In genomic region chr1:208670778-208671177, GRCh38 we compare ENCODE assay signal across 7 cellular contexts.
"Had no signal": no experiment of that assay in that cellular context is flagged by ENCODE, and none has a peak within 500 bp of the region (broad histone marks: within the 10 kb centered on the region; RNA-seq: fewer than 3 reads in every experiment).

No MANE protein-coding gene starts in this region.

- H3K27ac Mint-ChIP-seq: HFFc6 had no signal

- H3K4me1 ChIP-seq: HAP-1 had no signal

- H3K4me3 ChIP-seq: GM23248, HAP-1 had no signal

- H3K36me3 ChIP-seq: HAP-1 had no signal

- DNase-seq: GM23248, GOT3, H7, HFFc6 had no signal

- H3K27me3 Mint-ChIP-seq: IgD-negative memory B cell had no signal

- H3K9me3 ChIP-seq: HAP-1 had no signal

- H3K4me3 Mint-ChIP-seq: HFFc6, IgD-negative memory B cell had no signal

- H3K27ac ChIP-seq: GM23248, HL-60 had no signal

- H3K9me3 Mint-ChIP-seq: HFFc6 had no signal

- H3K4me1 Mint-ChIP-seq: IgD-negative memory B cell had no signal

- H3K36me3 Mint-ChIP-seq: IgD-negative memory B cell had no signal
